In genomic region chr6:26340066-26340465, GRCh38 we compare ENCODE assay signal across 34 cellular contexts.
"Had no signal": no experiment of that assay in that cellular context is flagged by ENCODE, and none has a peak within 500 bp of the region (broad histone marks: within the 10 kb centered on the region; RNA-seq: fewer than 3 reads in every experiment).

No MANE protein-coding gene starts in this region.

- H3K27me3 ChIP-seq: brain microvascular endothelial cell, Peyer's patch, SJSA1 had no signal

- H3K4me3 Mint-ChIP-seq: activated B cell treated with CpG ODN at 0.5 μM for 24 hours; activated CD4-positive, alpha-beta memory T cell treated with anti-CD3 and anti-CD28 coated beads for 36 hours; activated naive CD8-positive, alpha-beta T cell treated with anti-CD3 and anti-CD28 coated beads for 36 hours; activated T-cell treated with anti-CD3 and anti-CD28 coated beads, Interleukin-2, amount 50 U/mL, for 4 hours; activated T-helper 1 cell treated with anti-CD3 and anti-CD28 coated beads, Interleukin-12 subunit alpha, Interleukin-12 subunit beta, Interleukin-2, Interleukin-4 antibody, amounts not matched to agents 30 ng/mL and 10 ng/mL and 1 ng/mL, durations not matched to agents 14 hours and 24 hours and 36 hours had no signal

- H3K9me3 Mint-ChIP-seq: activated B cell treated with CpG ODN at 0.5 μM for 24 hours; activated CD4-positive, alpha-beta memory T cell treated with anti-CD3 and anti-CD28 coated beads for 36 hours; activated naive CD8-positive, alpha-beta T cell treated with anti-CD3 and anti-CD28 coated beads for 36 hours; activated T-cell treated with anti-CD3 and anti-CD28 coated beads, Interleukin-2, amount 50 U/mL, for 4 hours; activated T-helper 1 cell treated with anti-CD3 and anti-CD28 coated beads, Interleukin-12 subunit alpha, Interleukin-12 subunit beta, Interleukin-2, Interleukin-4 antibody, amounts not matched to agents 30 ng/mL and 10 ng/mL and 1 ng/mL, durations not matched to agents 14 hours and 24 hours and 36 hours had no signal

- H3K4me3 ChIP-seq: Peyer's patch, SJSA1 had no signal

- H3K27ac Mint-ChIP-seq: activated B cell treated with CpG ODN at 0.5 μM for 24 hours; activated CD4-positive, alpha-beta memory T cell treated with anti-CD3 and anti-CD28 coated beads for 36 hours; activated naive CD8-positive, alpha-beta T cell treated with anti-CD3 and anti-CD28 coated beads for 36 hours; activated T-helper 1 cell treated with anti-CD3 and anti-CD28 coated beads, Interleukin-12 subunit alpha, Interleukin-12 subunit beta, Interleukin-2, Interleukin-4 antibody, amounts not matched to agents 30 ng/mL and 10 ng/mL and 1 ng/mL, durations not matched to agents 14 hours and 24 hours and 36 hours had no signal

- H3K36me3 Mint-ChIP-seq: activated CD4-positive, alpha-beta memory T cell treated with anti-CD3 and anti-CD28 coated beads for 36 hours; activated naive CD8-positive, alpha-beta T cell treated with anti-CD3 and anti-CD28 coated beads for 36 hours had no signal

- H3K36me3 ChIP-seq: brain microvascular endothelial cell, Peyer's patch, SJSA1 had no signal

- DNase-seq: activated B cell treated with CpG ODN at 0.5 μM for 24 hours; activated CD4-positive, alpha-beta memory T cell treated with anti-CD3 and anti-CD28 coated beads for 36 hours; activated CD4-positive, alpha-beta T cell treated with anti-CD3 and anti-CD28 coated beads for 4 hours; activated CD4-positive, alpha-beta T cell treated with anti-CD3 and anti-CD28 coated beads, Interleukin-2, amount 50 U/mL, for 1 hour; activated CD4-positive, CD25-positive, alpha-beta regulatory T cell treated with anti-CD3 and anti-CD28 coated beads, Interleukin-2, amount 50 U/mL, for 72 hours; activated CD8-positive, alpha-beta memory T cell treated with anti-CD3 and anti-CD28 coated beads, Interleukin-2, amount 50 U/mL, for 4 hours; activated effector memory CD4-positive, alpha-beta T cell treated with Interleukin-2 at 50 U/mL for 16 hours; activated naive CD4-positive, alpha-beta T cell; activated naive CD4-positive, alpha-beta T cell treated with anti-CD3 and anti-CD28 coated beads, Interleukin-2, amount 50 U/mL, for 16 hours; activated naive CD8-positive, alpha-beta T cell treated with anti-CD3 and anti-CD28 coated beads for 36 hours; activated T-cell treated with anti-CD3 and anti-CD28 coated beads for 4 hours; activated T-cell treated with anti-CD3 and anti-CD28 coated beads, Interleukin-2, amount 50 U/mL, for 4 hours; amniotic stem cell; aorta; brain microvascular endothelial cell; central memory CD4-positive, alpha-beta T cell; NCI-H1048; NCI-H1436 treated with DMSO at 0.1 percent for 48 hours; NCI-H1694 treated with DMSO at 0.1 percent for 48 hours; NCI-H2029; NCI-H2227 treated with DMSO at 0.1 percent for 48 hours; NCI-H446 treated with DMSO at 0.1 percent for 48 hours; NCI-H524; NCI-H69; NCI-H82; PC-3; Peyer's patch; SHP77 treated with DMSO at 0.1 percent for 48 hours; SW 1271; T-helper 1 cell; T-helper 9 cell had no signal

- H3K27ac ChIP-seq: brain microvascular endothelial cell, Peyer's patch, SJSA1, VCaP had no signal

- ATAC-seq: activated T-cell treated with anti-CD3 and anti-CD28 coated beads, Interleukin-2, amount 50 U/mL, for 4 hours; PC-3 had no signal

- H3K4me1 ChIP-seq: Peyer's patch had no signal
